ENCODE assay signal across 8 cellular contexts in genomic region chr14:51653096-51653814, GRCh38. TPM values are rescaled to one million over a fixed set of nuclear protein-coding genes. Genes with fewer than 3 reads are reported as not detected.
DNase-seq lines count a peak whose midpoint lies in the region; ATAC-seq, FAIRE-seq and TF ChIP-seq lines count a peak whose summit lies in the region.

No MANE protein-coding gene starts in this region.

- H3K9me3 ChIP-seq in left ventricle myocardium inferior (replicated peaks): no peaks in the 10 kb centered on the region
- H3K9me3 ChIP-seq in duodenal mucosa (ENCODE audit: control insufficient read depth in 1 of 2, low read length in 2 of 2): no peaks in the 10 kb centered on the region

- H3K36me3 ChIP-seq in left ventricle myocardium inferior (no peaks in the 10 kb centered on the region), duodenal mucosa (ENCODE audit: control insufficient read depth in 1 of 2, insufficient read depth in 2 of 2, low read length in 2 of 2) (no peaks in the 10 kb centered on the region)

- TF ChIP-seq CTCF in left ventricle myocardium inferior (IDR thresholded peaks at IDR 0.05; ENCODE audit: borderline replicate concordance): peak; percentile 51

- H3K27me3 ChIP-seq in left ventricle myocardium inferior (ENCODE audit: low read depth): no peaks in the 10 kb centered on the region
- H3K27me3 ChIP-seq in duodenal mucosa (ENCODE audit: control insufficient read depth in 1 of 2, insufficient read depth in 2 of 2, low read length in 2 of 2): peaks cover 3 to 12% of the 10 kb centered on the region in 2 donors

- H3K4me1 ChIP-seq in left ventricle myocardium inferior (peaks cover 63% of the 10 kb centered on the region), duodenal mucosa (ENCODE audit: control insufficient read depth in 1 of 2, insufficient read depth in 2 of 2, low read length in 2 of 2) (peaks cover 10 to 15% of the 10 kb centered on the region in 2 donors)

- intact Hi-C loops in left ventricle myocardium inferior (cut with micrococcal nuclease): loop anchor here (10.0 kb wide), 2 partner anchors 52 to 368 kb away; no protein-coding TSS in a partner anchor
- intact Hi-C loops in left ventricle myocardium superior (cut with micrococcal nuclease): loop anchor here (5.0 kb wide), 2 partner anchors 124 to 371 kb away; no protein-coding TSS in a partner anchor

- H3K4me3 ChIP-seq in left ventricle myocardium inferior: peak overlapping the region; percentile 95
- peak overlapping the region; percentile 74 to 76 for H3K4me3 ChIP-seq in duodenal mucosa (ENCODE audit: low read depth in 1 of 2, low read length in 2 of 2)

- ATAC-seq in left ventricle myocardium superior (no peak), HG02759 (IDR thresholded peaks at IDR 0.05; ENCODE audit: unreplicated experiment) (no peak), GM21367 (IDR thresholded peaks at IDR 0.05; ENCODE audit: unreplicated experiment) (no peak)

- H3K27ac ChIP-seq in left ventricle myocardium inferior (replicated peaks): peak overlapping the region; percentile 91
- no peak overlapping the region for H3K27ac ChIP-seq in duodenal mucosa (ENCODE audit: low read depth, low read length)

- peak overlapping the region; percentile 38 to 81 for H3K9ac ChIP-seq in duodenal mucosa (ENCODE audit: low read depth in 1 of 2, low read length in 2 of 2)

- DNase-seq in left ventricle myocardium inferior: no peak
- DNase-seq in left ventricle myocardium superior: no peak
- DNase-seq in RCC 7860 (ENCODE audit: low spot score): peak; percentile 41
- peak; percentile 62 for DNase-seq in myocyte (ENCODE audit: low read depth)
- no peak for DNase-seq in NCI-H2107 treated with DMSO at 0.1 percent for 48 hours (lab: John Stamatoyannopoulos, UW; ENCODE audit: unreplicated experiment)

- peak; percentile 29 for FAIRE-seq in RCC 7860 (lab: Jason Lieb, UNC)

RNA-seq across cellular contexts. Expression of gene FRMD6, which starts 1.5 kb away (rescaled TPM):
- total RNA-seq in left ventricle myocardium inferior (7.7 TPM), left ventricle myocardium superior (11.1 TPM), myocyte (96.5 and 169 TPM in 2 replicates)
- polyA plus RNA-seq in myocyte (2012): 91.5 TPM

Comparison
In these comparisons a context has a peak if more than half of its experiments do, and no peak if none do; other contexts are left out.
1. DNase-seq: peak in RCC 7860 (single experiment) and myocyte (single experiment); none in left ventricle myocardium inferior (single experiment), left ventricle myocardium superior (single experiment) and NCI-H2107 treated with DMSO at 0.1 percent for 48 hours (single experiment).